ENCODE assay signal across 17 cellular contexts in the genomic region with DNA sequence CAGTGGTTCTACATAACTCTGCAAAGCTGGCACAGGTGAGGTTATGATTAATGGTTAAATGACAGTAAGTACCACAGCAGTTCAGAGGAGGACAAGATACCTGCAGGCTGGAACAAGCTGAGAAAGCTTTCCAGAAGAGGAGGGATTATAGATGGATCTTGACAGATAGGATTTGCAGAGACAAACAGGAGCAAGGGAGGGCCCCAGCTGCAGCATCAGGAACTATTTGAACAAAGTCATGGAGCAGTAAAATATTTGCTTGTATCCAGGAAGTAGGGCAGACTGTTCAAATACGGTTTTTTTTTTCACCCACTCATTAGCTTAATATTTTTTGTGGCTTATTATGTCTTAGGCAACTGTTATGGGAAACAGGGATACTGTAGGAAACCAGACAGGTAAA.
A peak's percentile ranks its signal among the peaks of the same experiment; 100 is the strongest.
DNase-seq lines count a peak whose midpoint lies in the region; ATAC-seq and TF ChIP-seq lines count a peak whose summit lies in the region.
"Had no signal": no experiment of that assay in that cellular context is flagged by ENCODE, and none has a peak within 500 bp of the region (broad histone marks: within the 10 kb centered on the region; RNA-seq: fewer than 3 reads in every experiment).

No MANE protein-coding gene starts in this region.

- H3K23ac ChIP-seq in mesendoderm (ENCODE audit: low read length), result no peak overlapping the region

- H2AK5ac ChIP-seq in mesendoderm (ENCODE audit: low read length), result no peak overlapping the region

- H4K5ac ChIP-seq in mesendoderm (ENCODE audit: low read length), result no peak overlapping the region

- H3K36me3 ChIP-seq in mesendoderm (ENCODE audit: control insufficient read depth, insufficient read depth, low read length), result no peaks in the 10 kb centered on the region
- H3K36me3 ChIP-seq in H7 (replicated peaks; ENCODE audit: control insufficient read depth, insufficient read depth, low read length), result no peaks in the 10 kb centered on the region
- H3K36me3 ChIP-seq: adrenal gland, gastrocnemius medialis had no signal

- H2BK5ac ChIP-seq in mesendoderm (ENCODE audit: low read length), result no peak overlapping the region

- H2BK15ac ChIP-seq in mesendoderm (replicated peaks; ENCODE audit: low read depth), result no peak overlapping the region

- WGBS in mesendoderm (ENCODE audit: extremely low coverage, insufficient coverage, low lambda C conversion rate), result no CpG with 5 or more reads among the region's 1 CpG

- intact Hi-C loops in left colon (cut with DNase I, micrococcal nuclease), result no loop called here

- no peak overlapping the region for H3K9ac ChIP-seq in mesendoderm (ENCODE audit: low read length)
- H3K9ac ChIP-seq: SK-N-SH had no signal

- no peak overlapping the region for H3K56ac ChIP-seq in mesendoderm (ENCODE audit: low read length)

- no peak for TF ChIP-seq CTCF in C4-2B (conservative IDR thresholded peaks at IDR 0.05)

- H3K4ac ChIP-seq in mesendoderm (ENCODE audit: low read depth, low read length), result no peak overlapping the region

- H3K27me3 ChIP-seq in mesendoderm (ENCODE audit: insufficient read depth, low read length, poor library complexity), result no peaks in the 10 kb centered on the region
- H3K27me3 ChIP-seq in H7 (ENCODE audit: control insufficient read depth, insufficient read depth, low read length), result no peaks in the 10 kb centered on the region
- H3K27me3 ChIP-seq: adrenal gland, gastrocnemius medialis had no signal

- H4K8ac ChIP-seq in mesendoderm (ENCODE audit: low read depth, low read length), result no peak overlapping the region

- H3K4me3 ChIP-seq in mesendoderm (ENCODE audit: low read length), result no peak overlapping the region
- no peak overlapping the region for H3K4me3 ChIP-seq in H7 (ENCODE audit: insufficient read depth, low read depth, low read length)
- H3K4me3 ChIP-seq: adrenal gland, gastrocnemius medialis had no signal

- H2BK120ac ChIP-seq in mesendoderm (ENCODE audit: low read depth, low read length), result no peak overlapping the region

- no peaks in the 10 kb centered on the region for H3K79me1 ChIP-seq in mesendoderm (ENCODE audit: low read length)

- peak; percentile 63 for ATAC-seq in left colon
- ATAC-seq in HG03342 (IDR thresholded peaks at IDR 0.05; ENCODE audit: unreplicated experiment), result no peak
- ATAC-seq: gastrocnemius medialis had no signal

- no peak overlapping the region for H3K18ac ChIP-seq in mesendoderm (ENCODE audit: low read length)

- H3K4me1 ChIP-seq in mesendoderm (ENCODE audit: control insufficient read depth, low read depth, low read length), result no peaks in the 10 kb centered on the region
- H3K4me1 ChIP-seq: adrenal gland, gastrocnemius medialis had no signal

- DNase-seq in NCI-H2081 (lab: John Stamatoyannopoulos, UW) (peak; percentile 32 to 74), SHP77 (lab: John Stamatoyannopoulos, UW) (peak; percentile 43 to 72), left colon (no peak), mesendoderm (no peak), HPDE6-E6E7 (ENCODE audit: extremely low spot score) (no peak), H7 (no peak)
- DNase-seq: activated CD4-positive, alpha-beta memory T cell treated with anti-CD3 and anti-CD28 coated beads, Interleukin-2, amount 10 ng/mL, durations not matched to agents 7 days and 5 days; adrenal gland; Calu3; gastrocnemius medialis; immature natural killer cell; MM.1S; NCI-H446 treated with DMSO at 0.1 percent for 48 hours; SK-N-SH; trophoblast cell had no signal

- no peaks in the 10 kb centered on the region for H3K79me2 ChIP-seq in mesendoderm (ENCODE audit: control insufficient read depth, insufficient read depth, low read length)

- H3K27ac ChIP-seq in C4-2B (peak overlapping the region; percentile 47; the same call in 1 of the 2 replicates), mesendoderm (ENCODE audit: low read depth, low read length) (no peak overlapping the region)
- H3K27ac ChIP-seq: gastrocnemius medialis had no signal

- no peak overlapping the region for H3K4me2 ChIP-seq in mesendoderm (ENCODE audit: low read length)
- H3K4me2 ChIP-seq: SK-N-SH had no signal

Comparison
In these comparisons a context has a peak if more than half of its experiments do, and no peak if none do; other contexts are left out.
1. DNase-seq: peak in NCI-H2081 (2 of 2) and SHP77 (2 of 2); none in left colon (0 of 2), mesendoderm (single experiment), HPDE6-E6E7 (single experiment) and H7 (single experiment).